ENCODE assay signal across 27 cellular contexts in the genomic region with DNA sequence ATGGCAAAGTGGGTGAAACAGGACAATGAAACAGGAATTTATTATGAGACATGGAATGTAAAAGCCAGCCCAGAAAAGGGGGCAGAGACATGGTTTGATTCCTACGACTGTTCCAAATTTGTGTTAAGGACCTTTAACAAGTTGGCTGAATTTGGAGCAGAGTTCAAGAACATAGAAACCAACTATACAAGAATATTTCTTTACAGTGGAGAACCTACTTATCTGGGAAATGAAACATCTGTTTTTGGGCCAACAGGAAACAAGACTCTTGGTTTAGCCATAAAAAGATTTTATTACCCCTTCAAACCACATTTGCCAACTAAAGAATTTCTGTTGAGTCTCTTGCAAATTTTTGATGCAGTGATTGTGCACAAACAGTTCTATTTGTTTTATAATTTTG. TPM values are rescaled to one million over a fixed set of nuclear protein-coding genes. Genes with fewer than 3 reads are reported as not detected.
DNase-seq lines count a peak whose midpoint lies in the region; ATAC-seq and TF ChIP-seq lines count a peak whose summit lies in the region.
"Had no signal": no experiment of that assay in that cellular context is flagged by ENCODE, and none has a peak within 500 bp of the region (broad histone marks: within the 10 kb centered on the region; RNA-seq: fewer than 3 reads in every experiment).

No MANE protein-coding gene starts in this region.

- no peak overlapping the region for H3K4me3 Mint-ChIP-seq in T-helper 17 cell
- H3K4me3 Mint-ChIP-seq: activated T-cell treated with anti-CD3 and anti-CD28 coated beads, Interleukin-2, amount 50 U/mL, for 72 hours; neural progenitor cell; stimulated activated naive CD8-positive, alpha-beta T cell treated with anti-CD3 and anti-CD28 coated beads, Interleukin-15, Interleukin-2, amounts not matched to agents 100 ng/mL and 50 ng/mL, for 24 hours; type B pancreatic cell had no signal

- DNase-seq in KBM-7 (peak; percentile 46), T-helper 17 cell (no peak), mucosa of descending colon (no peak), ACHN (no peak), trophoblast cell (no peak)
- DNase-seq: activated CD8-positive, alpha-beta memory T cell treated with anti-CD3 and anti-CD28 coated beads for 24 hours; activated T-cell treated with anti-CD3 and anti-CD28 coated beads, Interleukin-2, amount 50 U/mL, for 72 hours; BE2C; EL; NCI-H1417 treated with DMSO at 0.1 percent for 48 hours; NCI-H510A treated with DMSO at 0.1 percent for 48 hours; spleen; stimulated activated CD4-positive, alpha-beta T cell treated with anti-CD3 and anti-CD28 coated beads, Interleukin-4, amount 100 ng/mL, for 24 hours; T1000 had no signal

- no CpG with 5 or more reads among the region's 1 CpG for WGBS in trophoblast cell (ENCODE audit: extremely low coverage, insufficient coverage, insufficient read length)
- 33% methylated on average over 1 of the region's 1 CpG for WGBS in gastroesophageal sphincter (ENCODE audit: low coverage in 1 of 2), 2 donors

- no peak overlapping the region for H3K23ac ChIP-seq in trophoblast cell (ENCODE audit: low read length)

- no peak overlapping the region for H3K9ac ChIP-seq in BLaER1 treated with 17β-estradiol and CSF1 and Interleukin-3, amounts not matched to agents 10 nM and 100 nM
- no peak overlapping the region for H3K9ac ChIP-seq in trophoblast cell (ENCODE audit: low read length)
- H3K9ac ChIP-seq: neural progenitor cell had no signal

- no peak overlapping the region for H3K14ac ChIP-seq in trophoblast cell (ENCODE audit: low read length)

- TF ChIP-seq POLR2A in gastroesophageal sphincter (IDR thresholded peaks at IDR 0.05): no peak

- no peak overlapping the region for H2BK12ac ChIP-seq in trophoblast cell (ENCODE audit: low read length)

- no peak overlapping the region for H4K91ac ChIP-seq in trophoblast cell (ENCODE audit: low read depth, low read length)

- no peaks in the 10 kb centered on the region for H3K79me1 ChIP-seq in trophoblast cell (ENCODE audit: low read length)

- ATAC-seq in T-helper 17 cell (no peak), mucosa of descending colon (peak; percentile 52), HG02840 (IDR thresholded peaks at IDR 0.05; ENCODE audit: low FRiP score, unreplicated experiment) (no peak), gastroesophageal sphincter (no peak)
- ATAC-seq: activated CD4-positive, CD25-positive, alpha-beta regulatory T cell treated with anti-CD3 and anti-CD28 coated beads, Interleukin-2, amount 50 U/mL, for 24 hours; activated naive CD4-positive, alpha-beta T cell treated with anti-CD3 and anti-CD28 coated beads, Interleukin-2, amount 50 U/mL, for 72 hours; activated T-cell treated with anti-CD3 and anti-CD28 coated beads, Interleukin-2, amount 50 U/mL, for 72 hours; esophagus mucosa; K562; left lobe of liver had no signal

- peak overlapping the region; percentile 12 to 58 (median 41); a peak in 21 of 22 replicates for H3K4me2 ChIP-seq in BLaER1 treated with 17β-estradiol and CSF1 and Interleukin-3, amounts not matched to agents 10 nM and 100 nM
- H3K4me2 ChIP-seq in trophoblast cell (ENCODE audit: low read length): no peak overlapping the region
- H3K4me2 ChIP-seq: neural progenitor cell had no signal

- no peak overlapping the region for H2BK120ac ChIP-seq in trophoblast cell (ENCODE audit: insufficient read depth, low read length, poor library complexity)

- H3K4me1 ChIP-seq in BLaER1 treated with 17β-estradiol and CSF1 and Interleukin-3, amounts not matched to agents 10 nM and 100 nM: peaks cover 22 to 37% (median 30%) of the 10 kb centered on the region in 10 experiments
- H3K4me1 ChIP-seq in mucosa of descending colon (ENCODE audit: low read depth) (peaks cover 28% of the 10 kb centered on the region), trophoblast cell (ENCODE audit: control insufficient read depth in 1 of 2, insufficient read depth in 2 of 2, low read length in 2 of 2) (no peaks in the 10 kb centered on the region), gastroesophageal sphincter (peaks cover 0 to 64% (median 11%) of the 10 kb centered on the region in 3 donors)
- H3K4me1 ChIP-seq: neural progenitor cell, prostate gland had no signal

- H2AFZ ChIP-seq in trophoblast cell (ENCODE audit: insufficient read depth, low read length, poor library complexity): no peak overlapping the region
- H2AFZ ChIP-seq: neural progenitor cell had no signal

- no peak overlapping the region for H4K8ac ChIP-seq in trophoblast cell (ENCODE audit: low read depth, low read length)

- intact Hi-C loops in mucosa of descending colon (cut with DNase I, micrococcal nuclease): no loop called here

- no peaks in the 10 kb centered on the region for H3K79me2 ChIP-seq in trophoblast cell (ENCODE audit: control insufficient read depth, insufficient read depth, low read length, poor library complexity)

- no peak overlapping the region for H4K12ac ChIP-seq in trophoblast cell (ENCODE audit: low read depth, low read length)

- no peak overlapping the region for H2BK5ac ChIP-seq in trophoblast cell (ENCODE audit: low read depth, low read length, poor library complexity)

- peaks cover 56 to 89% (median 74%) of the 10 kb centered on the region in 11 experiments for H3K36me3 ChIP-seq in BLaER1 treated with 17β-estradiol and CSF1 and Interleukin-3, amounts not matched to agents 10 nM and 100 nM
- H3K36me3 ChIP-seq in mucosa of descending colon (ENCODE audit: low read depth): no peaks in the 10 kb centered on the region
- H3K36me3 ChIP-seq in trophoblast cell (ENCODE audit: control insufficient read depth in 1 of 2, insufficient read depth in 2 of 2, low read length in 2 of 2): peaks cover 2 to 15% of the 10 kb centered on the region in 2 experiments
- peaks cover 0 to 53% of the 10 kb centered on the region in 2 donors for H3K36me3 ChIP-seq in gastroesophageal sphincter
- H3K36me3 ChIP-seq: neural progenitor cell, prostate gland had no signal

- H3K4me3 ChIP-seq in BLaER1 treated with 17β-estradiol and CSF1 and Interleukin-3, amounts not matched to agents 10 nM and 100 nM: no peak overlapping the region
- H3K4me3 ChIP-seq in mucosa of descending colon (no peak overlapping the region), trophoblast cell (ENCODE audit: low read depth, low read length) (no peak overlapping the region), gastroesophageal sphincter (no peak overlapping the region)
- H3K4me3 ChIP-seq: K562, neural progenitor cell, prostate gland, spleen had no signal

- no peaks in the 10 kb centered on the region for H3K27me3 Mint-ChIP-seq in T-helper 17 cell
- H3K27me3 Mint-ChIP-seq: stimulated activated naive CD8-positive, alpha-beta T cell treated with anti-CD3 and anti-CD28 coated beads, Interleukin-15, Interleukin-2, amounts not matched to agents 100 ng/mL and 50 ng/mL, for 24 hours; type B pancreatic cell had no signal

- H3K4ac ChIP-seq in trophoblast cell (ENCODE audit: low read depth, low read length): no peak overlapping the region

- H3K27me3 ChIP-seq in BLaER1 treated with 17β-estradiol and CSF1 and Interleukin-3, amounts not matched to agents 10 nM and 100 nM: no peaks in the 10 kb centered on the region
- no peaks in the 10 kb centered on the region for H3K27me3 ChIP-seq in trophoblast cell (ENCODE audit: insufficient read depth, low read length)
- no peaks in the 10 kb centered on the region for H3K27me3 ChIP-seq in gastroesophageal sphincter
- H3K27me3 ChIP-seq: BE2C, neural progenitor cell, spleen had no signal

- peaks cover 41% of the 10 kb centered on the region for H3K4me1 Mint-ChIP-seq in T-helper 17 cell
- H3K4me1 Mint-ChIP-seq: neural progenitor cell had no signal

- no peak overlapping the region for H3K18ac ChIP-seq in trophoblast cell (ENCODE audit: low read length)

- TF ChIP-seq CTCF in mucosa of descending colon (IDR thresholded peaks at IDR 0.05): no peak
- TF ChIP-seq CTCF in gastroesophageal sphincter (IDR thresholded peaks at IDR 0.05): no peak

- in situ Hi-C loops in KBM-7 (cut with MboI; ENCODE audit: low pct_unique_long_range_greater_than_20kb, low sequenced_read_pairs): no loop called here
- in situ Hi-C loops in ACHN (cut with HindIII; ENCODE audit: low pct_ligation_motif_present, low pct_unique_long_range_greater_than_20kb, low sequenced_read_pairs): no loop called here

- no peak for TF ChIP-seq EP300 in gastroesophageal sphincter (IDR thresholded peaks at IDR 0.05)

- H2AK5ac ChIP-seq in trophoblast cell (ENCODE audit: low read length): no peak overlapping the region

- H3K36me3 Mint-ChIP-seq in T-helper 17 cell (ENCODE audit: low read depth): peaks cover 6% of the 10 kb centered on the region

- H3K9me3 ChIP-seq in BLaER1 treated with 17β-estradiol and CSF1 and Interleukin-3, amounts not matched to agents 10 nM and 100 nM (replicated peaks in 1 of 11): no peaks in the 10 kb centered on the region
- no peaks in the 10 kb centered on the region for H3K9me3 ChIP-seq in T-helper 17 cell (ENCODE audit: control insufficient read depth, low read length, poor library complexity, severe bottlenecking)
- H3K9me3 ChIP-seq in mucosa of descending colon: no peaks in the 10 kb centered on the region
- no peaks in the 10 kb centered on the region for H3K9me3 ChIP-seq in trophoblast cell (ENCODE audit: insufficient read depth, low read depth, low read length)
- H3K9me3 ChIP-seq in gastroesophageal sphincter: no peaks in the 10 kb centered on the region
- H3K9me3 ChIP-seq: BE2C, prostate gland, spleen had no signal

- peaks cover 10 to 55% (median 22%) of the 10 kb centered on the region in 11 experiments; a peak in 13 of 22 replicates for H4K20me1 ChIP-seq in BLaER1 treated with 17β-estradiol and CSF1 and Interleukin-3, amounts not matched to agents 10 nM and 100 nM

- H3K27ac ChIP-seq in BLaER1 treated with 17β-estradiol and CSF1 and Interleukin-3, amounts not matched to agents 10 nM and 100 nM: no peak overlapping the region; a peak in 1 of 22 replicates
- H3K27ac ChIP-seq in trophoblast cell (ENCODE audit: low read depth, low read length): no peak overlapping the region
- no peak overlapping the region for H3K27ac ChIP-seq in gastroesophageal sphincter
- H3K27ac ChIP-seq: neural progenitor cell had no signal

- peak overlapping the region; percentile 79 for H3K27ac Mint-ChIP-seq in T-helper 17 cell
- H3K27ac Mint-ChIP-seq: neural progenitor cell; stimulated activated naive CD8-positive, alpha-beta T cell treated with anti-CD3 and anti-CD28 coated beads, Interleukin-15, Interleukin-2, amounts not matched to agents 100 ng/mL and 50 ng/mL, for 24 hours had no signal

RNA-seq across cellular contexts. Expression of a gene that starts 8.6 kb away (rescaled TPM):
- 10 to 100 TPM; 21.5 to 32.8 TPM for total RNA-seq in T-helper 17 cell
- 10 to 100 TPM; 25.5 to 33.5 (median 26.3) TPM for total RNA-seq in mucosa of descending colon
- polyA plus RNA-seq in trophoblast cell (2013): 17.6 and 18.6 TPM in 2 replicates
- 10 to 100 TPM; 20.2 to 39.7 (median 27.0) TPM for total RNA-seq in gastroesophageal sphincter

RNA-seq across cellular contexts. Expression of a gene that starts 26.5 kb away (rescaled TPM):
- 10 to 100 TPM; 74.3 to 81.2 TPM for total RNA-seq in T-helper 17 cell
- 10 to 100 TPM; 40.5 to 57.1 (median 56.0) TPM for total RNA-seq in mucosa of descending colon
- polyA plus RNA-seq in trophoblast cell (2013): 32.8 and 33.1 TPM in 2 replicates
- 100 to 1,000 TPM in 1 of 4 donors, 10 to 100 TPM in 3; 76.5 to 114 (median 87.0) TPM for total RNA-seq in gastroesophageal sphincter

RNA-seq across cellular contexts. Expression of a gene that starts 52.2 kb away (rescaled TPM):
- total RNA-seq in T-helper 17 cell (not detected), mucosa of descending colon (not detected), gastroesophageal sphincter (not detected)
- polyA plus RNA-seq in trophoblast cell (2013): not detected in 2 replicates
- total RNA-seq: activated naive CD4-positive, alpha-beta T cell treated with anti-CD3 and anti-CD28 coated beads, Interleukin-2, amount 50 U/mL, for 72 hours; activated T-cell treated with anti-CD3 and anti-CD28 coated beads, Interleukin-2, amount 50 U/mL, for 72 hours; astrocyte; esophagus mucosa; K562; left lobe of liver; prostate gland had no signal
- polyA plus RNA-seq: K562 had no signal
